8 cellular contexts compared by ENCODE assay signal in the genomic region with DNA sequence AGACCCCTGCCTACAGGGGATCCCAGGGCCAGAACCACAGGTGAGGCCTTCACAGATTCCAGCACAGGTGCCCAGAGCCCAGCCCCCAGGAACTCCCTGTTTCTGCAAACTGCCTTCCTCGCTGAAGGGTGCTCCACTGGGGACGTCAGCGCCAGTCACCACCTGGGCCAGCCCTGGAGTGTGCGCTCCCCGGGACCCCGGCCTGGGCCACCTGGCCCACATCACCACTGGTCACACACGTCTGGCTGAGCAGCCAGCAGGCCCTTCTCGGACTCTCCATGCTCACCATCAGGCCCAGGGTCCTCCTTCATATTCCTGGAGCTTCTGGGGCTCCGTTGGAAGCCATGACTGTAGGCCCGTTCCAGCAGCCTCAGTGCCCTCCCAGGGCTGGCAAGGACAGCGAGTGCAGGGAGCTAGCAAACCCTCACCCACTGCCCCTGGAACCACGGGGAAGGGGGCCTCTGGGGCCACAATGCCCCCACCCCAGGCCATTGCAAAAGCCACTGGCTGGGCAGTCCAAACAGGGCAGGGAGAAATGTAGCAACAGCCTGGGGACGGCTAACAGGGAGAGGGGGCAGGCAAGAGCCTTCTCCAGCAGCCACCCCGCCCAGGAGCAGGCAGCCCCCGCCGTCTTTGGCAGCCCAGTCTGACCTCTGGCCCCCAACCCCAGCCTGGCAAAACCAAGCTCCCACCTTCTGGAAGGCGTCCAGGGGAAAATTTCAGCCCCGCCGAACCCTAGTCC. TPM values are rescaled to one million over a fixed set of nuclear protein-coding genes. Genes with fewer than 3 reads are reported as not detected.
A peak's percentile ranks its signal among the peaks of the same experiment; 100 is the strongest.
DNase-seq lines count a peak whose midpoint lies in the region; ATAC-seq, FAIRE-seq and TF ChIP-seq lines count a peak whose summit lies in the region.

No MANE protein-coding gene starts in this region.

- H3K36me3 ChIP-seq in BE2C (no peaks in the 10 kb centered on the region), Loucy (ENCODE audit: insufficient read depth, low read length) (no peaks in the 10 kb centered on the region), muscle layer of duodenum (ENCODE audit: control insufficient read depth in 1 of 2, insufficient read depth in 2 of 2, low read length in 2 of 2) (no peaks in the 10 kb centered on the region)

- no peak for ATAC-seq in HG03520 (IDR thresholded peaks at IDR 0.05; ENCODE audit: unreplicated experiment)

- no peaks in the 10 kb centered on the region for H3F3A ChIP-seq in Loucy (ENCODE audit: low read depth)

- intact Hi-C loops in dendritic cell treated with granulocyte-macrophage colony-stimulating factor and Interleukin-4, amounts not matched to agents 40 ng/mL and 50 ng/mL, for 4 days (cut with micrococcal nuclease) = loop anchor here (5.0 kb wide), 1 partner anchor 41 kb away; no protein-coding TSS in a partner anchor

- H3K4me1 Mint-ChIP-seq in dendritic cell treated with granulocyte-macrophage colony-stimulating factor and Interleukin-4, amounts not matched to agents 40 ng/mL and 50 ng/mL, for 4 days (ENCODE audit: low read depth) = peaks cover 66% of the 10 kb centered on the region

- H3K4me3 ChIP-seq in BE2C (ENCODE audit: low read depth, low read length) (peak overlapping the region; percentile 63), Loucy (ENCODE audit: low read length, poor library complexity, severe bottlenecking) (peak overlapping the region; percentile 98), muscle layer of duodenum (ENCODE audit: low read depth in 1 of 2, low read length in 2 of 2) (peak overlapping the region; percentile 59 to 82)

- H2AFZ ChIP-seq in Loucy (ENCODE audit: low read length) = peak overlapping the region; percentile 79

- H3K4me1 ChIP-seq in BE2C (peaks cover 6% of the 10 kb centered on the region), Loucy (ENCODE audit: insufficient read depth, low read length, poor library complexity, severe bottlenecking) (peaks cover 25% of the 10 kb centered on the region), muscle layer of duodenum (ENCODE audit: control insufficient read depth in 1 of 2, insufficient read depth in 2 of 2, low read length in 2 of 2) (peaks cover 4 to 23% of the 10 kb centered on the region in 2 donors)

- no peaks in the 10 kb centered on the region for H3K9me2 ChIP-seq in Loucy (replicated peaks; ENCODE audit: low read depth, low read length)

- H3K36me3 Mint-ChIP-seq in dendritic cell treated with granulocyte-macrophage colony-stimulating factor and Interleukin-4, amounts not matched to agents 40 ng/mL and 50 ng/mL, for 4 days (ENCODE audit: low read depth) = peaks cover 31% of the 10 kb centered on the region

- TF ChIP-seq POLR2A in GM12891 (IDR thresholded peaks at IDR 0.05; ENCODE audit: low read depth, low read length) = no peak

- H3K4me3 Mint-ChIP-seq in dendritic cell treated with granulocyte-macrophage colony-stimulating factor and Interleukin-4, amounts not matched to agents 40 ng/mL and 50 ng/mL, for 4 days = peak overlapping the region; percentile 83

- TF ChIP-seq CTCF in BE2C (IDR thresholded peaks at IDR 0.05; ENCODE audit: low read depth, low read length) = no peak
- no peak for TF ChIP-seq CTCF in Loucy (conservative IDR thresholded peaks at IDR 0.05; ENCODE audit: low read length)

- H3K9ac ChIP-seq in Loucy (ENCODE audit: low read depth, low read length, poor library complexity, severe bottlenecking) = peak overlapping the region; percentile 96

- H3K27ac ChIP-seq in muscle layer of duodenum (ENCODE audit: low read length) = peak overlapping the region; percentile 16

- H3K27ac Mint-ChIP-seq in dendritic cell treated with granulocyte-macrophage colony-stimulating factor and Interleukin-4, amounts not matched to agents 40 ng/mL and 50 ng/mL, for 4 days = peak overlapping the region; percentile 82

- peaks cover 26% of the 10 kb centered on the region for H4K20me1 ChIP-seq in Loucy (ENCODE audit: insufficient read depth, low read length, poor library complexity, severe bottlenecking)

- DNase-seq in BE2C = no peak
- no peak for DNase-seq in iPS-NIHi7 (ENCODE audit: extremely low spot score)
- DNase-seq in GM12891 (ENCODE audit: insufficient read length, low spot score) = no peak
- DNase-seq in DMS 273 (lab: John Stamatoyannopoulos, UW; ENCODE audit: unreplicated experiment) = no peak

- no peaks in the 10 kb centered on the region for H3K27me3 ChIP-seq in BE2C
- H3K27me3 ChIP-seq in Loucy (ENCODE audit: insufficient read depth, low read length, poor library complexity, severe bottlenecking) = no peaks in the 10 kb centered on the region
- no peaks in the 10 kb centered on the region for H3K27me3 ChIP-seq in muscle layer of duodenum (ENCODE audit: low read depth, low read length)

- FAIRE-seq in GM12891 (lab: Jason Lieb, UNC) = no peak

- peaks cover 4% of the 10 kb centered on the region for H3K27me3 Mint-ChIP-seq in dendritic cell treated with granulocyte-macrophage colony-stimulating factor and Interleukin-4, amounts not matched to agents 40 ng/mL and 50 ng/mL, for 4 days

- H3K9me3 Mint-ChIP-seq in dendritic cell treated with granulocyte-macrophage colony-stimulating factor and Interleukin-4, amounts not matched to agents 40 ng/mL and 50 ng/mL, for 4 days = no peaks in the 10 kb centered on the region

- H3K4me2 ChIP-seq in Loucy (ENCODE audit: low read depth, low read length, poor library complexity, severe bottlenecking) = peak overlapping the region; percentile 92

- H3K79me2 ChIP-seq in Loucy (ENCODE audit: insufficient read depth, low read length) = peaks cover 43% of the 10 kb centered on the region

- H3K9me3 ChIP-seq in BE2C = no peaks in the 10 kb centered on the region
- no peaks in the 10 kb centered on the region for H3K9me3 ChIP-seq in Loucy (ENCODE audit: insufficient read depth, low read depth, low read length)
- no peaks in the 10 kb centered on the region for H3K9me3 ChIP-seq in muscle layer of duodenum (ENCODE audit: control insufficient read depth in 1 of 2, low read length in 2 of 2)

TF ChIP-seq in GM12891, 5 proteins besides CTCF, POLR2A, EP300 and RAD21:
- TF ChIP-seq POLR2AphosphoS5 (IDR thresholded peaks at IDR 0.05; ENCODE audit: low read depth, low read length) (no peak), SPI1 (IDR thresholded peaks at IDR 0.05; ENCODE audit: low read depth, low read length) (no peak), POU2F2 (IDR thresholded peaks at IDR 0.05; ENCODE audit: low read depth, low read length) (no peak), TAF1 (IDR thresholded peaks at IDR 0.05; ENCODE audit: low read depth, low read length) (no peak), PAX5 (IDR thresholded peaks at IDR 0.05; ENCODE audit: insufficient read depth, low read length, severe bottlenecking) (no peak)
TF ChIP-seq in GM12891: peak in this region for 0.

RNA-seq across cellular contexts. Expression of a gene that starts 1.3 kb away (rescaled TPM):
- 82.5 TPM for polyA plus RNA-seq in BE2C (2012; ENCODE audit: insufficient read depth, insufficient read length, low read depth)
- 5.1 TPM for polyA plus RNA-seq in GM12891 (2012; ENCODE audit: low read depth, missing spikeins)

RNA-seq across cellular contexts. Expression of a gene that starts 23.2 kb away (rescaled TPM):
- 154 TPM for polyA plus RNA-seq in BE2C (2012; ENCODE audit: insufficient read depth, insufficient read length, low read depth)
- 0.09 TPM for polyA plus RNA-seq in GM12891 (2012; ENCODE audit: low read depth, missing spikeins)

RNA-seq across cellular contexts. Expression of a gene that starts 26.4 kb away (rescaled TPM):
- polyA plus RNA-seq in BE2C (2012; ENCODE audit: insufficient read depth, insufficient read length, low read depth) = 119 TPM
- polyA plus RNA-seq in GM12891 (2012; ENCODE audit: low read depth, missing spikeins) = 0.45 TPM

RNA-seq across cellular contexts. Expression of a gene that starts 56.8 kb away (rescaled TPM):
- polyA plus RNA-seq in BE2C (2012; ENCODE audit: insufficient read depth, insufficient read length, low read depth) = not detected
- polyA plus RNA-seq in GM12891 (2012; ENCODE audit: low read depth, missing spikeins) = 0.77 TPM
